2 cellular contexts compared by ENCODE assay signal in the genomic region with DNA sequence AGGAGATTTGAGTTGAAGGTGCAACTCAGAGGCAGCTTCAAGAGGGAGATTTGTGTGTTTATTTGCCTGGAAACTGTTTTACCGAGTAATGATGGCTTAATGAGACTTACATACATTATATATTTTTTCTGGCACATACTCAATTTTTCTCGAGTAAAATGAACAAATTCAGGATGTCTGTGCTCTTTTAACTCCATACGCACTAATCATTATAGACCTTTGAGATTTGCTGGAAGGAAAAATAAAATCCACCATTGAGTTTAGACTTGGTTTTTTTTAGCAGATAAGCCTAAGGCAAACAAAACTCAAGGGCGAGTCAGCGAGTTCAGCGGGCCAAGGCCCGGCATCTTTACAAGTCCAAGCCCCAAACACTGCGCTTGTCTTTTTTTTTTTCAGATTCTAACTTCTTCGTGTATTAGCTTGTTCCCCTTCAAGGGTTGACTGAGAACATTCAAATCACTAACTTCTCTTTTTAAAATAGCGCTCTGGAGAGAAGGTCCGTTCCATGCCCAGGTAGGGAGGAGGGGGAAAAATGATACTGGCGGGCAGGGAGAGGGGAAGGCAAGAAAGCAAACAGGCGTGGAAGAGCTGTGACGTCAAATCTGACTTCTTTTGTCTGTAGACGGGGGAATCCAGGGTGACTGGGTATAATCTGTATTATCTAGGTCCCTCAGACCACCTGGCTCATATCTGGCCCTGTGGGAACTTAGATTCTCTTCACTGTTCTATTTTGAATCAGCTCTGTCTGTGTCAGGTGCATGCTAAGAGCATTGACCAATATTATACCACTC.
A peak's percentile ranks its signal among the peaks of the same experiment; 100 is the strongest.
TF ChIP-seq lines count a peak whose summit lies in the region.

No MANE protein-coding gene starts in this region.

TF ChIP-seq in A549, 52 proteins besides CTCF, POLR2A, EP300 and RAD21 (continued from another document):
- TF ChIP-seq ATOH8 (CRISPR knock-in tag; IDR thresholded peaks at IDR 0.05; ENCODE audit: low read depth): 0 out of 2 replicates have a peak, but pooled peaks have one; percentile 60
- TF ChIP-seq ESRRA (IDR thresholded peaks at IDR 0.05; ENCODE audit: borderline replicate concordance, low read length): no peak
- TF ChIP-seq MAX (IDR thresholded peaks at IDR 0.05): peak; percentile 26; the same call in 1 of the 2 replicates
- peak; percentile 42 for TF ChIP-seq MAFK (IDR thresholded peaks at IDR 0.05; ENCODE audit: partially characterized antibody)
- TF ChIP-seq KDM5A (IDR thresholded peaks at IDR 0.05): no peak
- TF ChIP-seq, protein P1, sequence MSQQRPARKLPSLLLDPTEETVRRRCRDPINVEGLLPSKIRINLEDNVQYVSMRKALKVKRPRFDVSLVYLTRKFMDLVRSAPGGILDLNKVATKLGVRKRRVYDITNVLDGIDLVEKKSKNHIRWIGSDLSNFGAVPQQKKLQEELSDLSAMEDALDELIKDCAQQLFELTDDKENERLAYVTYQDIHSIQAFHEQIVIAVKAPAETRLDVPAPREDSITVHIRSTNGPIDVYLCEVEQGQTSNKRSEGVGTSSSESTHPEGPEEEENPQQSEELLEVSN (IDR thresholded peaks at IDR 0.05; ENCODE audit: borderline replicate concordance, low read depth): no peak
- no peak for TF ChIP-seq HEYL (CRISPR knock-in tag; IDR thresholded peaks at IDR 0.05)
- peak; percentile 58 for TF ChIP-seq JUNB (IDR thresholded peaks at IDR 0.05)
- peak; percentile 47 to 67; a peak in 2 of 5 replicates for TF ChIP-seq JUN (IDR thresholded peaks at IDR 0.05)
- TF ChIP-seq GATA3 (IDR thresholded peaks at IDR 0.05; ENCODE audit: borderline replicate concordance): peak; percentile 78
- 0 out of 3 replicates have a peak, but pooled peaks have one; percentile 21 for TF ChIP-seq BCL3 (IDR thresholded peaks at IDR 0.05)
- TF ChIP-seq, protein P2, sequence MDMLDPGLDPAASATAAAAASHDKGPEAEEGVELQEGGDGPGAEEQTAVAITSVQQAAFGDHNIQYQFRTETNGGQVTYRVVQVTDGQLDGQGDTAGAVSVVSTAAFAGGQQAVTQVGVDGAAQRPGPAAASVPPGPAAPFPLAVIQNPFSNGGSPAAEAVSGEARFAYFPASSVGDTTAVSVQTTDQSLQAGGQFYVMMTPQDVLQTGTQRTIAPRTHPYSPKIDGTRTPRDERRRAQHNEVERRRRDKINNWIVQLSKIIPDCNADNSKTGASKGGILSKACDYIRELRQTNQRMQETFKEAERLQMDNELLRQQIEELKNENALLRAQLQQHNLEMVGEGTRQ (IDR thresholded peaks at IDR 0.05): no peak
- peak; percentile 11; the same call in 1 of the 2 replicates for TF ChIP-seq NFE2L2 (conservative IDR thresholded peaks at IDR 0.05; ENCODE audit: low read length)
- no peak for TF ChIP-seq ZSCAN20 (CRISPR knock-in tag; IDR thresholded peaks at IDR 0.05)
- TF ChIP-seq, protein P3, sequence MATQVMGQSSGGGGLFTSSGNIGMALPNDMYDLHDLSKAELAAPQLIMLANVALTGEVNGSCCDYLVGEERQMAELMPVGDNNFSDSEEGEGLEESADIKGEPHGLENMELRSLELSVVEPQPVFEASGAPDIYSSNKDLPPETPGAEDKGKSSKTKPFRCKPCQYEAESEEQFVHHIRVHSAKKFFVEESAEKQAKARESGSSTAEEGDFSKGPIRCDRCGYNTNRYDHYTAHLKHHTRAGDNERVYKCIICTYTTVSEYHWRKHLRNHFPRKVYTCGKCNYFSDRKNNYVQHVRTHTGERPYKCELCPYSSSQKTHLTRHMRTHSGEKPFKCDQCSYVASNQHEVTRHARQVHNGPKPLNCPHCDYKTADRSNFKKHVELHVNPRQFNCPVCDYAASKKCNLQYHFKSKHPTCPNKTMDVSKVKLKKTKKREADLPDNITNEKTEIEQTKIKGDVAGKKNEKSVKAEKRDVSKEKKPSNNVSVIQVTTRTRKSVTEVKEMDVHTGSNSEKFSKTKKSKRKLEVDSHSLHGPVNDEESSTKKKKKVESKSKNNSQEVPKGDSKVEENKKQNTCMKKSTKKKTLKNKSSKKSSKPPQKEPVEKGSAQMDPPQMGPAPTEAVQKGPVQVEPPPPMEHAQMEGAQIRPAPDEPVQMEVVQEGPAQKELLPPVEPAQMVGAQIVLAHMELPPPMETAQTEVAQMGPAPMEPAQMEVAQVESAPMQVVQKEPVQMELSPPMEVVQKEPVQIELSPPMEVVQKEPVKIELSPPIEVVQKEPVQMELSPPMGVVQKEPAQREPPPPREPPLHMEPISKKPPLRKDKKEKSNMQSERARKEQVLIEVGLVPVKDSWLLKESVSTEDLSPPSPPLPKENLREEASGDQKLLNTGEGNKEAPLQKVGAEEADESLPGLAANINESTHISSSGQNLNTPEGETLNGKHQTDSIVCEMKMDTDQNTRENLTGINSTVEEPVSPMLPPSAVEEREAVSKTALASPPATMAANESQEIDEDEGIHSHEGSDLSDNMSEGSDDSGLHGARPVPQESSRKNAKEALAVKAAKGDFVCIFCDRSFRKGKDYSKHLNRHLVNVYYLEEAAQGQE (IDR thresholded peaks at IDR 0.05): no peak
- TF ChIP-seq TP53 (CRISPR knock-in tag; IDR thresholded peaks at IDR 0.05): no peak
- no peak for TF ChIP-seq FOSL2 (IDR thresholded peaks at IDR 0.05)
- TF ChIP-seq FOSL2 (CRISPR knock-in tag; IDR thresholded peaks at IDR 0.05): peak; percentile 38; the same call in 1 of the 2 replicates

TF ChIP-seq in HepG2, 621 proteins besides CTCF, POLR2A, EP300 and RAD21 (continued from another document and continues in another):
- TF ChIP-seq NCOA5 (CRISPR knock-in tag; IDR thresholded peaks at IDR 0.05) (no peak), ZNF883 (CRISPR knock-in tag; IDR thresholded peaks at IDR 0.05; ENCODE audit: not compliant biosample characterization) (no peak), NKX3-1 (CRISPR knock-in tag; IDR thresholded peaks at IDR 0.05) (no peak), GRHL1 (CRISPR knock-in tag; conservative IDR thresholded peaks at IDR 0.05) (no peak), ZNF720 (CRISPR knock-in tag; IDR thresholded peaks at IDR 0.05) (no peak), ZBTB39 (CRISPR knock-in tag; IDR thresholded peaks at IDR 0.05) (no peak), ZNF432 (CRISPR knock-in tag; IDR thresholded peaks at IDR 0.05; ENCODE audit: borderline replicate concordance) (no peak), CHD4 (IDR thresholded peaks at IDR 0.05; ENCODE audit: borderline replicate concordance, low read length) (no peak; the same call in 1 of the 2 replicates), RNF219 (CRISPR knock-in tag; IDR thresholded peaks at IDR 0.05) (no peak), ZFX (CRISPR knock-in tag; IDR thresholded peaks at IDR 0.05; ENCODE audit: low read depth) (0 out of 2 replicates have a peak, but pooled peaks have one; percentile 16), ZNF101 (CRISPR knock-in tag; IDR thresholded peaks at IDR 0.05; ENCODE audit: borderline replicate concordance, low read depth) (no peak), TBX2 (CRISPR knock-in tag; IDR thresholded peaks at IDR 0.05; ENCODE audit: borderline replicate concordance) (peak; percentile 57; the same call in 1 of the 2 replicates), RORA (CRISPR knock-in tag; IDR thresholded peaks at IDR 0.05) (peak; percentile 80; the same call in 1 of the 2 replicates), MIER3 (CRISPR knock-in tag; IDR thresholded peaks at IDR 0.05; ENCODE audit: borderline replicate concordance) (no peak), ZNF343 (CRISPR knock-in tag; IDR thresholded peaks at IDR 0.05) (no peak), MTF2 (CRISPR knock-in tag; IDR thresholded peaks at IDR 0.05; ENCODE audit: borderline replicate concordance) (no peak), ZMYM2 (CRISPR knock-in tag; IDR thresholded peaks at IDR 0.05) (no peak), FOSL1 (CRISPR knock-in tag; IDR thresholded peaks at IDR 0.05; ENCODE audit: borderline replicate concordance) (no peak), ZNF251 (CRISPR knock-in tag; IDR thresholded peaks at IDR 0.05) (no peak), KAT8 (CRISPR knock-in tag; IDR thresholded peaks at IDR 0.05) (0 out of 2 replicates have a peak, but pooled peaks have one; percentile 26), PRMT3 (CRISPR knock-in tag; IDR thresholded peaks at IDR 0.05; ENCODE audit: borderline replicate concordance, low read depth) (no peak), MYC (CRISPR knock-in tag; IDR thresholded peaks at IDR 0.05; ENCODE audit: borderline replicate concordance) (no peak), ZSCAN29 (CRISPR knock-in tag; conservative IDR thresholded peaks at IDR 0.05) (0 out of 2 replicates have a peak, but pooled peaks have one; percentile 48), ZNF546 (CRISPR knock-in tag; conservative IDR thresholded peaks at IDR 0.05) (no peak), SALL2 (CRISPR knock-in tag; IDR thresholded peaks at IDR 0.05) (no peak), ZNF850 (CRISPR knock-in tag; conservative IDR thresholded peaks at IDR 0.05) (no peak), ZNF766 (CRISPR knock-in tag; IDR thresholded peaks at IDR 0.05; ENCODE audit: borderline replicate concordance) (no peak), NCOA2 (CRISPR knock-in tag; IDR thresholded peaks at IDR 0.05) (peak; percentile 76), HDAC2 (CRISPR knock-in tag; IDR thresholded peaks at IDR 0.05) (peak; percentile 69), ONECUT2 (CRISPR knock-in tag; IDR thresholded peaks at IDR 0.05) (peak; percentile 25; the same call in 1 of the 2 replicates)
- TF ChIP-seq, protein P4, sequence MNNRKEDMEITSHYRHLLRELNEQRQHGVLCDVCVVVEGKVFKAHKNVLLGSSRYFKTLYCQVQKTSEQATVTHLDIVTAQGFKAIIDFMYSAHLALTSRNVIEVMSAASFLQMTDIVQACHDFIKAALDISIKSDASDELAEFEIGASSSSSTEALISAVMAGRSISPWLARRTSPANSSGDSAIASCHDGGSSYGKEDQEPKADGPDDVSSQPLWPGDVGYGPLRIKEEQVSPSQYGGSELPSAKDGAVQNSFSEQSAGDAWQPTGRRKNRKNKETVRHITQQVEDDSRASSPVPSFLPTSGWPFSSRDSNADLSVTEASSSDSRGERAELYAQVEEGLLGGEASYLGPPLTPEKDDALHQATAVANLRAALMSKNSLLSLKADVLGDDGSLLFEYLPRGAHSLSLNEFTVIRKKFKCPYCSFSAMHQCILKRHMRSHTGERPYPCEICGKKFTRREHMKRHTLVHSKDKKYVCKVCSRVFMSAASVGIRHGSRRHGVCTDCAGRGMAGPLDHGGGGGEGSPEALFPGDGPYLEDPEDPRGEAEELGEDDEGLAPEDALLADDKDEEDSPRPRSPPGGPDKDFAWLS (CRISPR knock-in tag; IDR thresholded peaks at IDR 0.05; ENCODE audit: borderline replicate concordance): no peak
- TF ChIP-seq, protein P5, sequence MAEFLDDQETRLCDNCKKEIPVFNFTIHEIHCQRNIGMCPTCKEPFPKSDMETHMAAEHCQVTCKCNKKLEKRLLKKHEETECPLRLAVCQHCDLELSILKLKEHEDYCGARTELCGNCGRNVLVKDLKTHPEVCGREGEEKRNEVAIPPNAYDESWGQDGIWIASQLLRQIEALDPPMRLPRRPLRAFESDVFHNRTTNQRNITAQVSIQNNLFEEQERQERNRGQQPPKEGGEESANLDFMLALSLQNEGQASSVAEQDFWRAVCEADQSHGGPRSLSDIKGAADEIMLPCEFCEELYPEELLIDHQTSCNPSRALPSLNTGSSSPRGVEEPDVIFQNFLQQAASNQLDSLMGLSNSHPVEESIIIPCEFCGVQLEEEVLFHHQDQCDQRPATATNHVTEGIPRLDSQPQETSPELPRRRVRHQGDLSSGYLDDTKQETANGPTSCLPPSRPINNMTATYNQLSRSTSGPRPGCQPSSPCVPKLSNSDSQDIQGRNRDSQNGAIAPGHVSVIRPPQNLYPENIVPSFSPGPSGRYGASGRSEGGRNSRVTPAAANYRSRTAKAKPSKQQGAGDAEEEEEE (CRISPR knock-in tag; IDR thresholded peaks at IDR 0.05; ENCODE audit: borderline replicate concordance): no peak
- TF ChIP-seq, protein P6, sequence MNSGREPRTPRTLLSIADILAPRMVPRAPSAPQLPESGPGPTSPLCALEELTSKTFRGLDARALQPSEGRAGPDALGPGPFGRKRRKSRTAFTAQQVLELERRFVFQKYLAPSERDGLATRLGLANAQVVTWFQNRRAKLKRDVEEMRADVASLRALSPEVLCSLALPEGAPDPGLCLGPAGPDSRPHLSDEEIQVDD (CRISPR knock-in tag; IDR thresholded peaks at IDR 0.05; ENCODE audit: borderline replicate concordance): no peak
